10 cellular contexts compared by ENCODE assay signal in genomic region chr5:128905225-128906110, GRCh38. TPM values are rescaled to one million over a fixed set of nuclear protein-coding genes. Genes with fewer than 3 reads are reported as not detected.
DNase-seq lines count a peak whose midpoint lies in the region; ATAC-seq, FAIRE-seq and TF ChIP-seq lines count a peak whose summit lies in the region.
"Had no signal": no experiment of that assay in that cellular context is flagged by ENCODE, and none has a peak within 500 bp of the region (broad histone marks: within the 10 kb centered on the region; RNA-seq: fewer than 3 reads in every experiment).

No MANE protein-coding gene starts in this region.

- DNase-seq in activated gamma-delta T cell treated with Interleukin-2 at 50 U/mL for 16 hours (peak; percentile 14), activated gamma-delta T cell (lab: John Stamatoyannopoulos, UW) (no peak), HT1080 (ENCODE audit: low read depth) (peak; percentile 27), RWPE2 (ENCODE audit: low spot score) (no peak), bronchial epithelial cell (ENCODE audit: low read depth) (peak; percentile 56), kidney (no peak)
- peak; percentile 12 for DNase-seq in stimulated activated naive CD8-positive, alpha-beta T cell treated with anti-CD3 and anti-CD28 coated beads, Interleukin-15, Interleukin-2, amounts not matched to agents 100 U/mL and 50 U/mL, for 24 hours

- H3K9me3 ChIP-seq in RWPE2 (ENCODE audit: severe bottlenecking) (no peaks in the 10 kb centered on the region), kidney (ENCODE audit: control insufficient read depth in 1 of 2, low read length in 2 of 2) (no peaks in the 10 kb centered on the region)
- H3K9me3 ChIP-seq: neutrophil had no signal

- intact Hi-C loops in kidney (cut with DNase I) = no loop called here

- no peak overlapping the region for H3K9ac ChIP-seq in kidney (ENCODE audit: low read length in 2 of 2)

- TF ChIP-seq CTCF in RWPE2 (IDR thresholded peaks at IDR 0.05; ENCODE audit: poor library complexity, severe bottlenecking) (peak; percentile 99), bronchial epithelial cell (IDR thresholded peaks at IDR 0.05; ENCODE audit: insufficient read depth, low read length, severe bottlenecking) (peak; percentile 50), kidney (IDR thresholded peaks at IDR 0.05; ENCODE audit: borderline replicate concordance, extremely low read depth, insufficient read depth) (peak; percentile 65)

- H3K27ac ChIP-seq in RWPE2 (ENCODE audit: poor library complexity, severe bottlenecking) = no peak overlapping the region
- no peak overlapping the region for H3K27ac ChIP-seq in kidney (ENCODE audit: low read depth in 2 of 2, low read length in 2 of 2)
- H3K27ac ChIP-seq: HL-60, neutrophil had no signal

- H3K27me3 ChIP-seq in RWPE2 (ENCODE audit: insufficient read depth, poor library complexity, severe bottlenecking) (peaks cover 3% of the 10 kb centered on the region), bronchial epithelial cell (ENCODE audit: control insufficient read depth, insufficient read depth, low read length) (no peaks in the 10 kb centered on the region)
- H3K27me3 ChIP-seq: neutrophil had no signal

- H3K4me1 ChIP-seq in RWPE2 (ENCODE audit: insufficient read depth, poor library complexity, severe bottlenecking) (no peaks in the 10 kb centered on the region), kidney (ENCODE audit: control insufficient read depth in 1 of 2, insufficient read depth in 1 of 2, low read depth in 1 of 2, low read length in 2 of 2) (no peaks in the 10 kb centered on the region)

- H3K36me3 ChIP-seq in RWPE2 (ENCODE audit: low read depth) = no peaks in the 10 kb centered on the region
- H3K36me3 ChIP-seq in bronchial epithelial cell (ENCODE audit: control insufficient read depth, insufficient read depth, low read length) = no peaks in the 10 kb centered on the region
- H3K36me3 ChIP-seq in kidney (ENCODE audit: control insufficient read depth in 1 of 2, insufficient read depth in 2 of 2, low read length in 2 of 2) = no peaks in the 10 kb centered on the region
- H3K36me3 ChIP-seq: neutrophil had no signal

- no peak for FAIRE-seq in bronchial epithelial cell (lab: Jason Lieb, UNC)
- FAIRE-seq in kidney (lab: Jason Lieb, UNC) = peak; percentile 94

- H3K4me3 ChIP-seq in RWPE2 (ENCODE audit: severe bottlenecking) = no peak overlapping the region
- H3K4me3 ChIP-seq in bronchial epithelial cell (ENCODE audit: low read depth, low read length) = no peak overlapping the region
- H3K4me3 ChIP-seq in kidney (ENCODE audit: low read length in 2 of 2) = no peak overlapping the region

- ATAC-seq in GM21723 (IDR thresholded peaks at IDR 0.05; ENCODE audit: unreplicated experiment) = peak; percentile 94
- ATAC-seq in RWPE2 (ENCODE audit: low read depth) = peak; percentile 87
- ATAC-seq in stimulated activated naive CD8-positive, alpha-beta T cell treated with anti-CD3 and anti-CD28 coated beads, Interleukin-15, Interleukin-2, amounts not matched to agents 100 U/mL and 50 U/mL, for 24 hours = no peak

RNA-seq across cellular contexts. Expression of gene SLC27A6, which starts 59.8 kb away (rescaled TPM):
- total RNA-seq in HT1080 (2014; rRNA removed; shearing (Covaris generic)) = 0.26 and 0.27 TPM in 2 replicates
- polyA plus RNA-seq in HT1080 (2015; cell fraction: cytosol; rRNA removed) = 0.26 and 0.64 TPM in 2 replicates
- 0.34 and 0.38 TPM in 2 replicates for polyA plus RNA-seq in HT1080 (2015; cell fraction: nucleus; rRNA removed)
- total RNA-seq in bronchial epithelial cell (0.13 and 1.1 TPM in 2 replicates), kidney (not detected)
- polyA plus RNA-seq in kidney (ENCODE audit: insufficient read depth, low read depth, low replicate concordance) = not detected

Comparison
In these comparisons a context has a peak if more than half of its experiments do, and no peak if none do; other contexts are left out.
1. DNase-seq: peak in activated gamma-delta T cell treated with Interleukin-2 at 50 U/mL for 16 hours (single experiment), HT1080 (single experiment), bronchial epithelial cell (single experiment) and stimulated activated naive CD8-positive, alpha-beta T cell treated with anti-CD3 and anti-CD28 coated beads, Interleukin-15, Interleukin-2, amounts not matched to agents 100 U/mL and 50 U/mL, for 24 hours (single experiment); none in activated gamma-delta T cell (single experiment), RWPE2 (single experiment) and kidney (single experiment).
2. Peak in every context shown above with its lines, with median percentiles within 50 percentile points of each other: CTCF ChIP-seq.